ENCODE assay signal across 8 cellular contexts in the genomic region with DNA sequence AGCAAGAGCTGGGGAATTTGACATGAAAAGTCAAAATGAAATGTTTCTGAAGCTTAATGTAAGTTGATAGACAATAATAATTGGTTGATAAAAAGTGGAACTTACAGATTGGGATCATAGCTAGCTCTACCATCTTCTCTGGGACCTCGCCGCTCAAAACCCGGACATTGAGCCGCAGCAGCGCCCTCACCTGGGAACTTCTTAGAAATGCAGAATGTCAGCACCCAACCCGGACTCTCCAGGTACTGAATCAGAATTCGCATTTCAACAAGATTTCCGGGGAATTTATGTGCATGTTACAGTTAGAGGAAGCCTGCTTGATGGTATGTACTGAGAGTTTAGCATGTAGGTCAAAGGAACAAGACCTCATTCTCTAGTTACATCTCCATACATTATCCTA. TPM values are rescaled to one million over a fixed set of nuclear protein-coding genes. Genes with fewer than 3 reads are reported as not detected.
DNase-seq lines count a peak whose midpoint lies in the region; ATAC-seq, FAIRE-seq and TF ChIP-seq lines count a peak whose summit lies in the region.

No MANE protein-coding gene starts in this region.

- H3K9ac ChIP-seq in K562 (ENCODE audit: insufficient read depth in 1 of 2, low read depth in 2 of 2, low read length in 2 of 2), result no peak overlapping the region

- no peaks in the 10 kb centered on the region for H3K27me3 Mint-ChIP-seq in MCF 10A (ENCODE audit: insufficient read depth, unreplicated experiment)
- no peaks in the 10 kb centered on the region for H3K27me3 Mint-ChIP-seq in neural crest cell (ENCODE audit: low read depth)

- peak in 1 of 2 experiments; percentile 53; a peak in 2 of 4 replicates for TF ChIP-seq RAD21 in K562 (CRISPR knock-in tag; conservative IDR thresholded peaks at IDR 0.05 in 1 of 2, IDR thresholded peaks at IDR 0.05 in 1 of 2)

- H3K79me2 ChIP-seq in K562 (ENCODE audit: control insufficient read depth, insufficient read depth, low read length), result no peaks in the 10 kb centered on the region

- H3K36me3 ChIP-seq in breast epithelium, result no peaks in the 10 kb centered on the region
- no peaks in the 10 kb centered on the region for H3K36me3 ChIP-seq in K562 (ENCODE audit: control insufficient read depth, insufficient read depth, low read length)

- DNase-seq in MCF 10A (ENCODE audit: unreplicated experiment) (peak; percentile 60), breast epithelium (ENCODE audit: low spot score in 2 of 2) (no peak), NCI-H460 (ENCODE audit: extremely low read depth, low read depth) (peak; percentile 50), K562 (ENCODE audit: extremely low read depth in 1 of 4, low spot score in 3 of 4) (peak; percentile 29 to 38 (median 36)), neural crest cell (ENCODE audit: low read depth, low spot score) (peak; percentile 56), NCI-H2107 treated with DMSO at 0.1 percent for 48 hours (lab: John Stamatoyannopoulos, UW; ENCODE audit: unreplicated experiment) (no peak)

- in situ Hi-C loops in K562 (cut with MboI), result loop anchor here (10.0 kb wide), 1 partner anchor 150 kb away; no protein-coding TSS in a partner anchor

- no peak overlapping the region for H2AFZ ChIP-seq in K562 (ENCODE audit: low read depth, low read length)

- TF ChIP-seq POLR2A in breast epithelium (IDR thresholded peaks at IDR 0.05) (no peak), K562 (conservative IDR thresholded peaks at IDR 0.05) (no peak)

- H3K27ac ChIP-seq in breast epithelium, result no peak overlapping the region
- H3K27ac ChIP-seq in K562 (ENCODE audit: extremely low read depth, low read depth, low read length), result no peak overlapping the region

- ATAC-seq in K562, result peak; percentile 64; the same call in 2 of the 3 replicates
- ATAC-seq in GM18520 (IDR thresholded peaks at IDR 0.05; ENCODE audit: unreplicated experiment), result no peak
- no peak for ATAC-seq in HG03378 (IDR thresholded peaks at IDR 0.05; ENCODE audit: unreplicated experiment)

- no peak overlapping the region for H3K4me3 ChIP-seq in breast epithelium
- no peak overlapping the region for H3K4me3 ChIP-seq in K562

- H3K9me1 ChIP-seq in K562 (ENCODE audit: control insufficient read depth, insufficient read depth, low read length), result no peaks in the 10 kb centered on the region

- FAIRE-seq in K562 (lab: Jason Lieb, UNC), result peak; percentile 29

- POLR2A ChIA-PET in MCF 10A (lab: Yijun Ruan, JAX), result interaction anchor here (0.8 to 3.9 kb wide), 4 partner anchors 12 to 64 kb away, joined by 3 to 22 read pairs (median 6); no protein-coding TSS in a partner anchor
- POLR2A ChIA-PET in K562 (lab: Yijun Ruan, JAX), result no interaction called here

- H3K9me3 Mint-ChIP-seq in MCF 10A (ENCODE audit: unreplicated experiment) (no peaks in the 10 kb centered on the region), neural crest cell (no peaks in the 10 kb centered on the region)

- H3K4me2 ChIP-seq in K562 (ENCODE audit: insufficient read depth, low read length), result no peak overlapping the region

- H3K36me3 Mint-ChIP-seq in MCF 10A (ENCODE audit: insufficient read depth, unreplicated experiment), result no peaks in the 10 kb centered on the region
- H3K36me3 Mint-ChIP-seq in neural crest cell (ENCODE audit: low read depth), result no peaks in the 10 kb centered on the region

- H3K27ac Mint-ChIP-seq in MCF 10A (ENCODE audit: low read depth, unreplicated experiment), result no peak overlapping the region
- H3K27ac Mint-ChIP-seq in neural crest cell (ENCODE audit: unreplicated experiment), result no peak overlapping the region

- no TSS peak for BruUV-seq in MCF 10A (replicated peaks; lab: Mats Ljungman, UMichigan)
- no TSS peak for BruUV-seq in K562 (replicated peaks; lab: Mats Ljungman, UMichigan)

- no peaks in the 10 kb centered on the region for H3K9me3 ChIP-seq in breast epithelium
- H3K9me3 ChIP-seq in K562 (replicated peaks; ENCODE audit: control insufficient read depth, insufficient read depth, low read depth, low read length), result no peaks in the 10 kb centered on the region; the same call in 1 of the 2 replicates

- TF ChIP-seq EP300 in K562 (IDR thresholded peaks at IDR 0.05; ENCODE audit: low read length), result no peak

- H3K27me3 ChIP-seq in breast epithelium (no peaks in the 10 kb centered on the region), K562 (ENCODE audit: control insufficient read depth in 2 of 2, insufficient read depth in 2 of 2, low read length in 2 of 2) (no peaks in the 10 kb centered on the region; a peak in 1 of 5 replicates)

- WGBS in K562 (ENCODE audit: insufficient coverage, low coverage, missing lambda C conversion rate), result 0% methylated on average over 8 of the region's 8 CpGs

- H3K4me1 ChIP-seq in breast epithelium (no peaks in the 10 kb centered on the region), K562 (replicated peaks in 1 of 2; ENCODE audit: control insufficient read depth in 2 of 2, insufficient read depth in 2 of 2, low read length in 2 of 2) (no peaks in the 10 kb centered on the region)

- CTCF ChIA-PET in MCF 10A (lab: Yijun Ruan, JAX) (interaction anchor here (1.0 kb wide), 2 partner anchors 9 to 153 kb away, joined by 3 read pairs; no protein-coding TSS in a partner anchor), K562 (lab: Yijun Ruan, JAX; ENCODE audit: low intra/inter-chr PET ratio) (no interaction called here)

- peaks cover 42% of the 10 kb centered on the region for H3K4me1 Mint-ChIP-seq in MCF 10A (ENCODE audit: insufficient read depth, unreplicated experiment)
- H3K4me1 Mint-ChIP-seq in neural crest cell, result peaks cover 14% of the 10 kb centered on the region

- H3K4me3 Mint-ChIP-seq in MCF 10A (ENCODE audit: unreplicated experiment), result no peak overlapping the region
- H3K4me3 Mint-ChIP-seq in neural crest cell, result no peak overlapping the region

- TF ChIP-seq CTCF in MCF 10A (IDR thresholded peaks at IDR 0.05; ENCODE audit: unreplicated experiment), result peak; percentile 38
- no peak for TF ChIP-seq CTCF in breast epithelium (IDR thresholded peaks at IDR 0.05)
- peak; percentile 49 to 62 (median 52) for TF ChIP-seq CTCF in K562 (IDR thresholded peaks at IDR 0.05 in 2 of 3, conservative IDR thresholded peaks at IDR 0.05 in 1 of 3; ENCODE audit: insufficient read depth in 2 of 3, low read depth in 1 of 3, low read length in 3 of 3)
- peak; percentile 72 for TF ChIP-seq CTCF in neural crest cell (conservative IDR thresholded peaks at IDR 0.05)

- no peaks in the 10 kb centered on the region for H4K20me1 ChIP-seq in K562 (replicated peaks; ENCODE audit: control insufficient read depth, insufficient read depth, low read length)

- intact Hi-C loops in MCF 10A (cut with micrococcal nuclease) (no loop called here), breast epithelium (cut with DNase I; ENCODE audit: low total_unique reads) (no loop called here), K562 (cut with micrococcal nuclease) (loop anchor here (5.0 kb wide), 2 partner anchors 142 to 392 kb away; no protein-coding TSS in a partner anchor)

TF ChIP-seq in K562, 482 proteins besides CTCF, POLR2A, EP300 and RAD21:
- TF ChIP-seq POLR2G (IDR thresholded peaks at IDR 0.05; ENCODE audit: low read depth, low read length), result no peak
- TF ChIP-seq, protein P1, sequence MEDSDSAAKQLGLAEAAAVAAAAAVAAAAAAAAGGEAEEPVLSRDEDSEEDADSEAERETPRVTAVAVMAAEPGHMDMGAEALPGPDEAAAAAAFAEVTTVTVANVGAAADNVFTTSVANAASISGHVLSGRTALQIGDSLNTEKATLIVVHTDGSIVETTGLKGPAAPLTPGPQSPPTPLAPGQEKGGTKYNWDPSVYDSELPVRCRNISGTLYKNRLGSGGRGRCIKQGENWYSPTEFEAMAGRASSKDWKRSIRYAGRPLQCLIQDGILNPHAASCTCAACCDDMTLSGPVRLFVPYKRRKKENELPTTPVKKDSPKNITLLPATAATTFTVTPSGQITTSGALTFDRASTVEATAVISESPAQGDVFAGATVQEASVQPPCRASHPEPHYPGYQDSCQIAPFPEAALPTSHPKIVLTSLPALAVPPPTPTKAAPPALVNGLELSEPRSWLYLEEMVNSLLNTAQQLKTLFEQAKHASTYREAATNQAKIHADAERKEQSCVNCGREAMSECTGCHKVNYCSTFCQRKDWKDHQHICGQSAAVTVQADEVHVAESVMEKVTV (CRISPR knock-in tag; IDR thresholded peaks at IDR 0.05), result 0 out of 2 replicates have a peak, but pooled peaks have one; percentile 16
TF ChIP-seq in K562: peak in this region for 1.

RNA-seq across cellular contexts. Expression of gene ABLIM1, which starts 36.7 kb away (rescaled TPM):
- 94.5 and 105 TPM in 2 replicates for total RNA-seq in MCF 10A (2022)
- 100 to 1,000 TPM in 2 of 3 donors, 10 to 100 TPM in 1; 89.0 to 216 (median 131) TPM for total RNA-seq in breast epithelium
- 28.2 and 30.2 TPM in 2 replicates for total RNA-seq in NCI-H460 (2014; rRNA removed; shearing (Covaris generic))
- 17.5 and 25.4 TPM in 2 replicates for polyA plus RNA-seq in NCI-H460 (2014; cell fraction: nucleus; rRNA removed)
- total RNA-seq in K562 (2011; cell fraction: chromatin; rRNA removed; ENCODE audit: low replicate concordance), result 0.23 and 0.69 TPM in 2 replicates
- total RNA-seq in K562 (2011; cell fraction: nucleolus; rRNA removed), result 0.50 and 1.2 TPM in 2 replicates
- 0.69 and 0.73 TPM in 2 replicates for total RNA-seq in K562 (2011; cell fraction: nucleoplasm; rRNA removed)
- total RNA-seq in K562 (2014; rRNA removed), result under 0.01 TPM in 1 of 2 replicates, not detected in the other
- not detected in 2 replicates for total RNA-seq in K562 (2014; rRNA removed; fragmentation: Illumina TruSeq; extraction: Trizol)
- total RNA-seq in K562 (2015; rRNA removed; fragmentation: Illumina TruSeq; extraction: Trizol), result not detected in 2 replicates
- 0.49 and 0.81 TPM in 2 replicates for total RNA-seq in K562 (2021)
- polyA plus RNA-seq in K562 (2011; rRNA removed), result 0.05 and 0.14 TPM in 2 replicates
- 0.03 TPM in 1 of 2 replicates, not detected in the other for polyA plus RNA-seq in K562 (2011; cell fraction: cytosol; rRNA removed)
- polyA plus RNA-seq in K562 (2011; cell fraction: nucleus; rRNA removed), result 0.21 TPM in 1 of 2 replicates, not detected in the other
- polyA plus RNA-seq in K562 (2012), result 0.01 and 0.05 TPM in 2 replicates
- polyA plus RNA-seq in K562 (2014; fragmentation: Illumina TruSeq; extraction: Trizol), result not detected in 2 replicates
- polyA plus RNA-seq in K562 (2014; fragmentation: Nextera tagmentation; extraction: Ambion mirVana), result not detected
- polyA plus RNA-seq in K562 (2014; rRNA removed), result 0.03 and 0.07 TPM in 2 replicates
- 0.03 and 0.11 TPM in 2 replicates for polyA minus RNA-seq in K562 (2011; rRNA and poly(A)+ RNA removed)
- 0.10 and 0.82 TPM in 2 replicates for polyA minus RNA-seq in K562 (2011; cell fraction: cytosol; rRNA and poly(A)+ RNA removed)
- 0.27 TPM in 1 of 2 replicates, not detected in the other for polyA minus RNA-seq in K562 (2011; cell fraction: nucleus; rRNA and poly(A)+ RNA removed)
- total RNA-seq in neural crest cell, result 35.8 and 40.2 TPM in 2 replicates

Comparison
In these comparisons a context has a peak if more than half of its experiments do, and no peak if none do; other contexts are left out.
1. DNase-seq: peak in MCF 10A (single experiment), NCI-H460 (single experiment), K562 (4 of 4) and neural crest cell (single experiment); none in breast epithelium (0 of 2) and NCI-H2107 treated with DMSO at 0.1 percent for 48 hours (single experiment).
2. CTCF ChIP-seq: peak in MCF 10A (single experiment), K562 (3 of 3) and neural crest cell (single experiment); none in breast epithelium (0 of 3).
3. RNA of gene ABLIM1, which starts 36.7 kb away (total RNA-seq): 89.0 to 216 TPM in breast epithelium, 94.5 to 105 TPM in MCF 10A, 35.8 to 40.2 TPM in neural crest cell and 28.2 to 30.2 TPM in NCI-H460; under 0.01 to 1.2 TPM in K562; every median in the first group is over 10 times any median in the second.